Comparison of ENCODE assay signal across 22 cellular contexts in genomic region chr14:44353805-44354204, GRCh38.
DNase-seq lines count a peak whose midpoint lies in the region; ATAC-seq and TF ChIP-seq lines count a peak whose summit lies in the region.
"Had no signal": no experiment of that assay in that cellular context is flagged by ENCODE, and none has a peak within 500 bp of the region (broad histone marks: within the 10 kb centered on the region; RNA-seq: fewer than 3 reads in every experiment).

No MANE protein-coding gene starts in this region.

- in situ Hi-C loops in IMR-90 (cut with MboI; ENCODE audit: low sequenced_read_pairs), result no loop called here

- no peak overlapping the region for H3K4ac ChIP-seq in IMR-90 (ENCODE audit: low read depth, low read length)

- H3K27ac ChIP-seq in IMR-90 (ENCODE audit: insufficient read depth, low read length) (no peak overlapping the region), PC-3 (ENCODE audit: low read length) (peak overlapping the region; percentile 34)
- H3K27ac ChIP-seq: BLaER1 had no signal

- H3K56ac ChIP-seq in IMR-90 (ENCODE audit: extremely low read depth, insufficient read depth, low read length), result no peak overlapping the region

- H4K20me1 ChIP-seq in IMR-90 (ENCODE audit: insufficient read depth, low read length), result no peaks in the 10 kb centered on the region
- no peaks in the 10 kb centered on the region for H4K20me1 ChIP-seq in PC-3 (ENCODE audit: low read length)
- H4K20me1 ChIP-seq: BLaER1 had no signal

- TF ChIP-seq POLR2A in IMR-90 (IDR thresholded peaks at IDR 0.05; ENCODE audit: low read depth, low read length), result no peak

- H2BK5ac ChIP-seq in IMR-90 (ENCODE audit: low read depth, low read length, poor library complexity, severe bottlenecking), result no peak overlapping the region

- BruUV-seq in IMR-90 (replicated peaks; lab: Mats Ljungman, UMichigan), result no TSS peak
- no TSS peak for BruUV-seq in PC-3 (replicated peaks; lab: Mats Ljungman, UMichigan)

- no peak overlapping the region for H3K9ac ChIP-seq in IMR-90 (ENCODE audit: low read depth, low read length)
- H3K9ac ChIP-seq in PC-3 (ENCODE audit: low read length), result no peak overlapping the region
- H3K9ac ChIP-seq: BLaER1 had no signal

- no peaks in the 10 kb centered on the region for H3F3A ChIP-seq in PC-3 (ENCODE audit: low read length, unreplicated experiment)

- H3K4me3 ChIP-seq in IMR-90 (ENCODE audit: insufficient read depth, low read depth, low read length), result no peak overlapping the region
- H3K4me3 ChIP-seq in PC-3 (ENCODE audit: low read length), result no peak overlapping the region
- H3K4me3 ChIP-seq: BLaER1, GM12878 had no signal

- intact Hi-C loops in IMR-90 (cut with micrococcal nuclease), result no loop called here
- intact Hi-C loops in PC-3 (cut with micrococcal nuclease), result no loop called here

- no peak overlapping the region for H4K91ac ChIP-seq in IMR-90 (ENCODE audit: insufficient read depth, low read depth, low read length)

- H3K9me1 ChIP-seq in IMR-90 (ENCODE audit: insufficient read depth, low read length), result no peaks in the 10 kb centered on the region

- no peaks in the 10 kb centered on the region for H3K9me2 ChIP-seq in PC-3 (replicated peaks; ENCODE audit: low read length)

- H3K79me1 ChIP-seq in IMR-90 (ENCODE audit: low read depth in 1 of 2, low read length in 2 of 2), result no peaks in the 10 kb centered on the region

- peaks cover 8% of the 10 kb centered on the region for H3K9me3 ChIP-seq in IMR-90 (ENCODE audit: control insufficient read depth, insufficient read depth, low read length)
- no peaks in the 10 kb centered on the region for H3K9me3 ChIP-seq in PC-3 (ENCODE audit: low read length)
- H3K9me3 ChIP-seq: BE2C had no signal

- H2AFZ ChIP-seq in IMR-90 (replicated peaks; ENCODE audit: low read length, poor library complexity), result no peak overlapping the region
- no peak overlapping the region for H2AFZ ChIP-seq in PC-3 (ENCODE audit: low read length)

- TF ChIP-seq RAD21 in IMR-90 (IDR thresholded peaks at IDR 0.05; ENCODE audit: low read length), result no peak

- H3K36me3 ChIP-seq in IMR-90 (ENCODE audit: control insufficient read depth, insufficient read depth, low read length) (no peaks in the 10 kb centered on the region), PC-3 (ENCODE audit: low read depth, low read length) (no peaks in the 10 kb centered on the region)
- H3K36me3 ChIP-seq: BE2C, BLaER1 had no signal

- H3K79me2 ChIP-seq in PC-3 (ENCODE audit: low read length), result no peaks in the 10 kb centered on the region

- CTCF ChIA-PET in IMR-90 (lab: Yijun Ruan, JAX), result interaction anchor here (0.7 kb wide), 1 partner anchor 1038 kb away, joined by 4 read pairs; no protein-coding TSS in a partner anchor
- CTCF ChIA-PET in PC-3 (lab: Charles Lee), result interaction anchor here (0.7 kb wide), 1 partner anchor 252 kb away, joined by 4 read pairs; no protein-coding TSS in a partner anchor

- H2BK120ac ChIP-seq in IMR-90 (ENCODE audit: low read depth, low read length), result no peak overlapping the region

- H2BK20ac ChIP-seq in IMR-90 (ENCODE audit: low read depth, low read length), result no peak overlapping the region

- H3K4me1 ChIP-seq in IMR-90 (ENCODE audit: control insufficient read depth, insufficient read depth, low read length), result no peaks in the 10 kb centered on the region
- H3K4me1 ChIP-seq in PC-3 (ENCODE audit: insufficient read depth, low read length), result peaks cover 11% of the 10 kb centered on the region
- H3K4me1 ChIP-seq: BE2C, BLaER1 had no signal

- no CpG with 5 or more reads among the region's 3 CpGs for WGBS in IMR-90 (ENCODE audit: extremely low coverage in 2 of 2, insufficient read length in 1 of 2), 2 experiments

- POLR2A ChIA-PET in IMR-90 (lab: Charles Lee; ENCODE audit: unreplicated experiment) (no interaction called here), PC-3 (lab: Charles Lee; ENCODE audit: unreplicated experiment) (no interaction called here)

- no peak overlapping the region for H2AK9ac ChIP-seq in IMR-90 (replicated peaks; ENCODE audit: low read depth, low read length, poor library complexity)

- no peak overlapping the region for H3K18ac ChIP-seq in IMR-90 (ENCODE audit: low read depth, low read length)

- ATAC-seq in IMR-90 (ENCODE audit: low read depth) (no peak), PC-3 (peak; percentile 86)
- ATAC-seq: GM12878 had no signal

- H3K23ac ChIP-seq in IMR-90 (ENCODE audit: low read depth, low read length), result no peak overlapping the region

- dilution Hi-C loops in IMR-90 (cut with HindIII; ENCODE audit: low sequenced_read_pairs, unreplicated experiment), result no loop called here

- no peak overlapping the region for H4K8ac ChIP-seq in IMR-90 (ENCODE audit: low read depth in 2 of 2, low read length in 2 of 2)

- H3K27me3 ChIP-seq in IMR-90 (ENCODE audit: control insufficient read depth, insufficient read depth, low read length), result no peaks in the 10 kb centered on the region
- H3K27me3 ChIP-seq in PC-3 (ENCODE audit: low read length), result no peaks in the 10 kb centered on the region
- H3K27me3 ChIP-seq: BE2C, BLaER1 had no signal

- TF ChIP-seq CTCF in IMR-90 (conservative IDR thresholded peaks at IDR 0.05; ENCODE audit: low read depth, low read length) (no peak), PC-3 (conservative IDR thresholded peaks at IDR 0.05; ENCODE audit: low read depth, low read length) (no peak)

- H3K4me2 ChIP-seq in IMR-90 (ENCODE audit: low read depth, low read length) (no peak overlapping the region), PC-3 (ENCODE audit: low read length) (peak overlapping the region; percentile 35)
- H3K4me2 ChIP-seq: BLaER1 had no signal

- H4K5ac ChIP-seq in IMR-90 (ENCODE audit: low read depth, low read length), result no peak overlapping the region

- DNase-seq in IMR-90, result no peak
- peak; percentile 66 for DNase-seq in PC-3
- DNase-seq in iris pigment epithelial cell (ENCODE audit: low read depth), result peak; percentile 6
- no peak for DNase-seq in NCI-H1930 (lab: John Stamatoyannopoulos, UW)
- no peak for DNase-seq in NCI-H524 (lab: John Stamatoyannopoulos, UW)
- DNase-seq: 8988T; ACHN; BE2C; C1 segment of cervical spinal cord; CD4-positive, alpha-beta memory T cell; CD4-positive, CD25-positive, alpha-beta regulatory T cell; CD8-positive, alpha-beta memory T cell; COR-L47; DMS 273 treated with DMSO at 0.1 percent for 48 hours; DMS153; DMS53; DMS79; DND-41; EL; GDM1 had no signal

- no peak overlapping the region for H2AK5ac ChIP-seq in IMR-90 (ENCODE audit: low read depth, low read length)

- no peak overlapping the region for H2BK15ac ChIP-seq in IMR-90 (ENCODE audit: low read depth, low read length)

- H3K14ac ChIP-seq in IMR-90 (replicated peaks; ENCODE audit: low read depth, low read length), result no peak overlapping the region

TF ChIP-seq in IMR-90, 13 proteins besides CTCF, POLR2A, EP300 and RAD21:
- TF ChIP-seq MXI1 (IDR thresholded peaks at IDR 0.05; ENCODE audit: borderline replicate concordance, low read depth, low read length) (no peak), NFE2L2 (IDR thresholded peaks at IDR 0.05; ENCODE audit: low read depth, low read length) (no peak), SMC3 (IDR thresholded peaks at IDR 0.05; ENCODE audit: low read depth, low read length) (no peak), RFX5 (IDR thresholded peaks at IDR 0.05; ENCODE audit: low read depth, low read length) (no peak), USF2 (IDR thresholded peaks at IDR 0.05; ENCODE audit: low read depth, low read length) (no peak), CEBPB (IDR thresholded peaks at IDR 0.05; ENCODE audit: low read depth, low read length) (0 out of 2 replicates have a peak, but pooled peaks have one; percentile 17)

Comparison
In these comparisons a context has a peak if more than half of its experiments do, and no peak if none do; other contexts are left out.
1. DNase-seq: peak in PC-3 (single experiment) and iris pigment epithelial cell (single experiment); none in IMR-90 (single experiment), NCI-H1930 (0 of 2) and NCI-H524 (0 of 2).